Comparison of ENCODE assay signal across 27 cellular contexts in the genomic region with DNA sequence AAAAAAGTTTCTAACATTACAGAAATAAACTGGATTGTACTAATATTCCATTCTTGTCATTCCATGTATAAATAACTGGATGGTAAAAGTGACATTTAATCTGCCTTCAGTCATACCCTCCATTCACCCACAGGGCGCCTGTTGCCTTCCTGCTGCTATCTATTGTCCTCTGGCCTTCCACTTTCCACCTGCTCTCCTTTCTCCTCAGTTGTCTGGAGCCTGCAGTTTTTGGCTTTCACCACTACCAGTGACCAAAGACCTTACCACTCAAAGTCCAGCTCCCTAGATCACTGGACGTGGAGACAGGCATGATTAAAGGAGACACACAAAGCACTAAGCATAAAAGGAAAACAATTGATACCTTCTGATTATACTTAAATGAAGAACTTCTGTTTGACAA. TPM values are rescaled to one million over a fixed set of nuclear protein-coding genes. Genes with fewer than 3 reads are reported as not detected.
DNase-seq lines count a peak whose midpoint lies in the region; ATAC-seq and TF ChIP-seq lines count a peak whose summit lies in the region.
"Had no signal": no experiment of that assay in that cellular context is flagged by ENCODE, and none has a peak within 500 bp of the region (broad histone marks: within the 10 kb centered on the region; RNA-seq: fewer than 3 reads in every experiment).

No MANE protein-coding gene starts in this region.

- no peaks in the 10 kb centered on the region for H3K4me1 ChIP-seq in tibial nerve
- H3K4me1 ChIP-seq: BLaER1 treated with 17β-estradiol and CSF1 and Interleukin-3, amounts not matched to agents 10 nM and 100 nM; SJSA1 had no signal

- no peak for TF ChIP-seq CTCF in WTC11 (IDR thresholded peaks at IDR 0.05)
- TF ChIP-seq CTCF in tibial nerve (IDR thresholded peaks at IDR 0.05) = no peak

- H3K9me3 Mint-ChIP-seq in WTC11 = peaks cover 3% of the 10 kb centered on the region; the same call in 1 of the 2 replicates

- DNase-seq in NCI-H2196 treated with DMSO at 0.1 percent for 48 hours (lab: John Stamatoyannopoulos, UW; ENCODE audit: unreplicated experiment) (peak; percentile 7), NCI-H2196 (lab: John Stamatoyannopoulos, UW; ENCODE audit: unreplicated experiment) (no peak), H7 (peak; percentile 34), WTC11 (ENCODE audit: low spot score) (no peak), myocyte (ENCODE audit: low read depth) (peak; percentile 27), tibial nerve (ENCODE audit: low spot score in 2 of 2) (no peak), UCSD-AML1 (lab: John Stamatoyannopoulos, UW; ENCODE audit: unreplicated experiment) (no peak), NCI-H446 treated with DMSO at 0.1 percent for 48 hours (lab: John Stamatoyannopoulos, UW) (no peak)
- DNase-seq: AML-193; CD4-positive, alpha-beta memory T cell; COR-L47; GDM1; GM23248; HCEC 1CT; KBM-7; MG63; NCI-H1436; NCI-H2029; NCI-H2171 treated with DMSO at 0.1 percent for 48 hours; NCI-H510A; NCI-H82; Right ventricle myocardium superior; RPMI8226; T-cell had no signal

- no peak for TF ChIP-seq POLR2A in tibial nerve (IDR thresholded peaks at IDR 0.05)

- H3K27ac ChIP-seq in tibial nerve = no peak overlapping the region
- H3K27ac ChIP-seq: BLaER1 treated with 17β-estradiol and CSF1 and Interleukin-3, amounts not matched to agents 10 nM and 100 nM; GM23248; SJSA1 had no signal

- no peak for TF ChIP-seq EP300 in tibial nerve (IDR thresholded peaks at IDR 0.05)

- H3K4me3 ChIP-seq in H7 (ENCODE audit: insufficient read depth, low read depth, low read length) (no peak overlapping the region), tibial nerve (no peak overlapping the region)
- H3K4me3 ChIP-seq: BLaER1 treated with 17β-estradiol and CSF1 and Interleukin-3, amounts not matched to agents 10 nM and 100 nM; GM12878; GM23248; MG63; SJSA1 had no signal

- H3K27me3 ChIP-seq in H7 (ENCODE audit: control insufficient read depth, insufficient read depth, low read length) (no peaks in the 10 kb centered on the region), tibial nerve (no peaks in the 10 kb centered on the region)
- H3K27me3 ChIP-seq: MG63, SJSA1 had no signal

- no peaks in the 10 kb centered on the region for H3K27me3 Mint-ChIP-seq in WTC11 (ENCODE audit: low read depth)
- H3K27me3 Mint-ChIP-seq: CD4-positive, alpha-beta memory T cell had no signal

- H3K36me3 ChIP-seq in H7 (replicated peaks; ENCODE audit: control insufficient read depth, insufficient read depth, low read length) (no peaks in the 10 kb centered on the region), tibial nerve (no peaks in the 10 kb centered on the region)
- H3K36me3 ChIP-seq: BLaER1 treated with 17β-estradiol and CSF1 and Interleukin-3, amounts not matched to agents 10 nM and 100 nM; MG63; SJSA1 had no signal

- no peak overlapping the region for H3K27ac Mint-ChIP-seq in WTC11
- H3K27ac Mint-ChIP-seq: CD4-positive, alpha-beta memory T cell; T-cell had no signal

- no peaks in the 10 kb centered on the region for H3K36me3 Mint-ChIP-seq in WTC11
- H3K36me3 Mint-ChIP-seq: CD4-positive, alpha-beta memory T cell; T-cell had no signal

- no peak overlapping the region for H3K4me3 Mint-ChIP-seq in WTC11
- H3K4me3 Mint-ChIP-seq: CD4-positive, alpha-beta memory T cell; T-cell had no signal

- POLR2A ChIA-PET in WTC11 (lab: Charles Lee) = no interaction called here

- ATAC-seq in WTC11 = peak; percentile 57
- ATAC-seq: GM12878, T-cell had no signal

- H3K4me1 Mint-ChIP-seq in WTC11 = peaks cover 6% of the 10 kb centered on the region; the same call in 1 of the 2 replicates
- H3K4me1 Mint-ChIP-seq: CD4-positive, alpha-beta memory T cell; T-cell had no signal

- no peaks in the 10 kb centered on the region for H3K9me3 ChIP-seq in tibial nerve
- H3K9me3 ChIP-seq: MG63, SJSA1 had no signal

- 63 to 90% methylated on average over 2 of the region's 2 CpGs for WGBS in tibial nerve, 2 donors

- CTCF ChIA-PET in WTC11 (lab: Charles Lee) = no interaction called here

TF ChIP-seq in WTC11, 78 proteins besides CTCF, POLR2A, EP300 and RAD21 (continues in another document):
- TF ChIP-seq TP53 (CRISPR knock-in tag; IDR thresholded peaks at IDR 0.05) (no peak), SP1 (CRISPR knock-in tag; conservative IDR thresholded peaks at IDR 0.05) (no peak), PREB (CRISPR knock-in tag; IDR thresholded peaks at IDR 0.05; ENCODE audit: borderline replicate concordance) (no peak), CDX4 (CRISPR knock-in tag; IDR thresholded peaks at IDR 0.05; ENCODE audit: borderline replicate concordance) (no peak), EMX1 (CRISPR knock-in tag; IDR thresholded peaks at IDR 0.05) (no peak), SMAD4 (CRISPR knock-in tag; IDR thresholded peaks at IDR 0.05) (no peak), ZNF425 (CRISPR knock-in tag; conservative IDR thresholded peaks at IDR 0.05) (no peak), ZNF232 (CRISPR knock-in tag; IDR thresholded peaks at IDR 0.05) (no peak), NR2C2 (CRISPR knock-in tag; IDR thresholded peaks at IDR 0.05) (no peak), PRRX2 (CRISPR knock-in tag; IDR thresholded peaks at IDR 0.05) (no peak), RELA (CRISPR knock-in tag; IDR thresholded peaks at IDR 0.05; ENCODE audit: borderline replicate concordance) (no peak), ZNF219 (CRISPR knock-in tag; IDR thresholded peaks at IDR 0.05; ENCODE audit: borderline replicate concordance) (no peak)
- TF ChIP-seq, protein P1, sequence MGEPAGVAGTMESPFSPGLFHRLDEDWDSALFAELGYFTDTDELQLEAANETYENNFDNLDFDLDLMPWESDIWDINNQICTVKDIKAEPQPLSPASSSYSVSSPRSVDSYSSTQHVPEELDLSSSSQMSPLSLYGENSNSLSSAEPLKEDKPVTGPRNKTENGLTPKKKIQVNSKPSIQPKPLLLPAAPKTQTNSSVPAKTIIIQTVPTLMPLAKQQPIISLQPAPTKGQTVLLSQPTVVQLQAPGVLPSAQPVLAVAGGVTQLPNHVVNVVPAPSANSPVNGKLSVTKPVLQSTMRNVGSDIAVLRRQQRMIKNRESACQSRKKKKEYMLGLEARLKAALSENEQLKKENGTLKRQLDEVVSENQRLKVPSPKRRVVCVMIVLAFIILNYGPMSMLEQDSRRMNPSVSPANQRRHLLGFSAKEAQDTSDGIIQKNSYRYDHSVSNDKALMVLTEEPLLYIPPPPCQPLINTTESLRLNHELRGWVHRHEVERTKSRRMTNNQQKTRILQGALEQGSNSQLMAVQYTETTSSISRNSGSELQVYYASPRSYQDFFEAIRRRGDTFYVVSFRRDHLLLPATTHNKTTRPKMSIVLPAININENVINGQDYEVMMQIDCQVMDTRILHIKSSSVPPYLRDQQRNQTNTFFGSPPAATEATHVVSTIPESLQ (CRISPR knock-in tag; IDR thresholded peaks at IDR 0.05) = no peak
- TF ChIP-seq, protein P2, sequence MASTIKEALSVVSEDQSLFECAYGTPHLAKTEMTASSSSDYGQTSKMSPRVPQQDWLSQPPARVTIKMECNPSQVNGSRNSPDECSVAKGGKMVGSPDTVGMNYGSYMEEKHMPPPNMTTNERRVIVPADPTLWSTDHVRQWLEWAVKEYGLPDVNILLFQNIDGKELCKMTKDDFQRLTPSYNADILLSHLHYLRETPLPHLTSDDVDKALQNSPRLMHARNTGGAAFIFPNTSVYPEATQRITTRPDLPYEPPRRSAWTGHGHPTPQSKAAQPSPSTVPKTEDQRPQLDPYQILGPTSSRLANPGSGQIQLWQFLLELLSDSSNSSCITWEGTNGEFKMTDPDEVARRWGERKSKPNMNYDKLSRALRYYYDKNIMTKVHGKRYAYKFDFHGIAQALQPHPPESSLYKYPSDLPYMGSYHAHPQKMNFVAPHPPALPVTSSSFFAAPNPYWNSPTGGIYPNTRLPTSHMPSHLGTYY (CRISPR knock-in tag; IDR thresholded peaks at IDR 0.05) = no peak
- TF ChIP-seq, protein P3, sequence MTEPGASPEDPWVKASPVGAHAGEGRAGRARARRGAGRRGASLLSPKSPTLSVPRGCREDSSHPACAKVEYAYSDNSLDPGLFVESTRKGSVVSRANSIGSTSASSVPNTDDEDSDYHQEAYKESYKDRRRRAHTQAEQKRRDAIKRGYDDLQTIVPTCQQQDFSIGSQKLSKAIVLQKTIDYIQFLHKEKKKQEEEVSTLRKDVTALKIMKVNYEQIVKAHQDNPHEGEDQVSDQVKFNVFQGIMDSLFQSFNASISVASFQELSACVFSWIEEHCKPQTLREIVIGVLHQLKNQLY (CRISPR knock-in tag; IDR thresholded peaks at IDR 0.05) = no peak

RNA-seq across cellular contexts. Expression of gene NHS, which starts 46.2 kb away (rescaled TPM):
- total RNA-seq in H7 (2014; rRNA removed; shearing (Covaris generic)) = 5.2 and 5.4 TPM in 2 replicates
- total RNA-seq in WTC11 (2021) (4.5 to 5.8 TPM (median 5.6 TPM) in 3 replicates), myocyte (0.51 and 0.68 TPM in 2 replicates), tibial nerve (10 to 100 TPM; 13.2 to 39.0 (median 31.5) TPM)
- 0.34 TPM for polyA plus RNA-seq in myocyte (2012)
- polyA plus RNA-seq: CD4-positive, alpha-beta memory T cell had no signal

Comparison
In these comparisons a context has a peak if more than half of its experiments do, and no peak if none do; other contexts are left out.
1. DNase-seq: peak in NCI-H2196 treated with DMSO at 0.1 percent for 48 hours (single experiment), H7 (single experiment) and myocyte (single experiment); none in NCI-H2196 (single experiment), WTC11 (single experiment), tibial nerve (0 of 2), UCSD-AML1 (single experiment) and NCI-H446 treated with DMSO at 0.1 percent for 48 hours (single experiment).